Comparison of ENCODE assay signal across 12 cellular contexts in the genomic region with DNA sequence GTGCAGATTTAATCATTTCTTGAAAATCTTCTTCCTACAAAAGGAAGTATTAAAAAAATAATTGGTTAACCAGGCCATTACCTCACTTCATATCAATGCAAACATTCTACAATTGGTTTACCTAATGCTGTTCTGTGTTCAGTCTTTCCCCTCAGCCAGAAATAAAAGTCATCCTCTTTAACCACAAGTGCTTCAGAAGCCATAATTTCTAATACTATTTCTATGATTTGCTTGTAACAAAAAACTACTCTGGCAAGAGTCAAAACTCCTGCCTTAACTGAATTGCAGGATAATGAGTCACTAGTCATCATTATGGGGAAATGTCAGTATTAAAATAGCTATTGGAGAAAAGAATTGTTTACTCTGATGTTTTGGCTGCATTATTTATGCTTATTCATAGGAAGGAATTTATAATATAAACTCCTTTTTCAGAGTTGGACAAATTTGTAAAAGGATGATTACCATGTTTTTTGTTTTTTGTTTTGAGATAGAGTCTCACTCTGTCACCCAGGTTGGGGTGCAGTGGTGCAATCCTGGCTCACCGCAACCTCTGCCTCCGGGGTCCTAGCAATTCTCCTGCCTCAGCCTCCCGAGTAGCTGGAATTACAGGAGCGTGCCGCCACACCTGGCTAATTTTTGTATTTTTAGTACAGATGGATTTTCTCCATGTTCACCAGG. TPM values are rescaled to one million over a fixed set of nuclear protein-coding genes. Genes with fewer than 3 reads are reported as not detected.
A peak's percentile ranks its signal among the peaks of the same experiment; 100 is the strongest.
DNase-seq lines count a peak whose midpoint lies in the region; ATAC-seq, FAIRE-seq and TF ChIP-seq lines count a peak whose summit lies in the region.
"Had no signal": no experiment of that assay in that cellular context is flagged by ENCODE, and none has a peak within 500 bp of the region (broad histone marks: within the 10 kb centered on the region; RNA-seq: fewer than 3 reads in every experiment).

No MANE protein-coding gene starts in this region.

- WGBS in esophagus squamous epithelium, 2 donors, result 80 to 95% methylated on average over 5 of the region's 5 CpGs

- peaks cover 8% of the 10 kb centered on the region for H3K9me3 Mint-ChIP-seq in activated T-cell treated with anti-CD3 and anti-CD28 coated beads, Interleukin-2, amount 50 U/mL, for 24 hours
- H3K9me3 Mint-ChIP-seq: endodermal cell had no signal

- H3K27ac ChIP-seq in esophagus squamous epithelium, result peak overlapping the region; percentile 7 to 73 (median 45)

- peaks cover 0 to 28% (median 0%) of the 10 kb centered on the region in 3 donors for H3K36me3 ChIP-seq in esophagus squamous epithelium

- ATAC-seq in GM21576 (IDR thresholded peaks at IDR 0.05; ENCODE audit: unreplicated experiment), result no peak

- no peaks in the 10 kb centered on the region for H3K4me1 Mint-ChIP-seq in activated T-cell treated with anti-CD3 and anti-CD28 coated beads, Interleukin-2, amount 50 U/mL, for 24 hours (ENCODE audit: low read depth)
- H3K4me1 Mint-ChIP-seq: endodermal cell had no signal

- DNase-seq in Caki2 (ENCODE audit: low read depth), result peak; percentile 63
- DNase-seq in RCC 7860 (ENCODE audit: low spot score), result peak; percentile 87
- no peak for DNase-seq in esophagus squamous epithelium (lab: John Stamatoyannopoulos, UW)
- peak; percentile 22 for DNase-seq in pulmonary artery endothelial cell (ENCODE audit: low read depth, low spot score)
- DNase-seq in NCI-H1092 treated with DMSO at 0.1 percent for 48 hours (lab: John Stamatoyannopoulos, UW), result no peak
- no peak for DNase-seq in NCI-H146 (lab: John Stamatoyannopoulos, UW)
- DNase-seq in activated T-cell treated with anti-CD3 and anti-CD28 coated beads, Interleukin-2, amount 50 U/mL, for 24 hours, result no peak
- DNase-seq: activated gamma-delta T cell, endodermal cell, NCI-H1694 treated with DMSO at 0.1 percent for 48 hours had no signal

- no peak overlapping the region for H3K27ac Mint-ChIP-seq in activated T-cell treated with anti-CD3 and anti-CD28 coated beads, Interleukin-2, amount 50 U/mL, for 24 hours
- H3K27ac Mint-ChIP-seq: endodermal cell had no signal

- TF ChIP-seq CTCF in esophagus squamous epithelium (IDR thresholded peaks at IDR 0.05), result no peak

- no peaks in the 10 kb centered on the region for H3K27me3 ChIP-seq in esophagus squamous epithelium

- H3K27me3 Mint-ChIP-seq in activated T-cell treated with anti-CD3 and anti-CD28 coated beads, Interleukin-2, amount 50 U/mL, for 24 hours, result no peaks in the 10 kb centered on the region

- intact Hi-C loops in esophagus squamous epithelium (cut with DNase I), result no loop called here

- FAIRE-seq in RCC 7860 (lab: Jason Lieb, UNC), result peak; percentile 96
- FAIRE-seq: D721Med had no signal

- no peak overlapping the region for H3K4me3 ChIP-seq in esophagus squamous epithelium

- no peak for TF ChIP-seq POLR2A in esophagus squamous epithelium (IDR thresholded peaks at IDR 0.05)

- peaks cover 72% of the 10 kb centered on the region for H3K36me3 Mint-ChIP-seq in activated T-cell treated with anti-CD3 and anti-CD28 coated beads, Interleukin-2, amount 50 U/mL, for 24 hours (ENCODE audit: low read depth)

- H3K4me3 Mint-ChIP-seq in activated T-cell treated with anti-CD3 and anti-CD28 coated beads, Interleukin-2, amount 50 U/mL, for 24 hours, result no peak overlapping the region
- H3K4me3 Mint-ChIP-seq: endodermal cell had no signal

- peaks cover 0 to 13% (median 0%) of the 10 kb centered on the region in 3 donors for H3K4me1 ChIP-seq in esophagus squamous epithelium

- in situ Hi-C loops in Caki2 (cut with HindIII; ENCODE audit: low pct_unique_long_range_greater_than_20kb, low sequenced_read_pairs), result no loop called here

- H3K9me3 ChIP-seq in esophagus squamous epithelium, result no peaks in the 10 kb centered on the region

RNA-seq across cellular contexts. Expression of gene ODAD2, which starts 55.5 kb away (rescaled TPM):
- total RNA-seq in Caki2 (2014; rRNA removed; shearing (Covaris generic); ENCODE audit: low replicate concordance), result 0.30 TPM in 1 of 2 replicates, not detected in the other
- total RNA-seq in esophagus squamous epithelium (under 1 TPM in 2 of 4 donors, not detected in 2; 0.19 to 0.29 TPM), pulmonary artery endothelial cell (0.20 and 0.32 TPM in 2 replicates)

Comparison
In these comparisons a context has a peak if more than half of its experiments do, and no peak if none do; other contexts are left out.
1. DNase-seq: peak in Caki2 (single experiment), RCC 7860 (single experiment) and pulmonary artery endothelial cell (single experiment); none in esophagus squamous epithelium (single experiment), NCI-H1092 treated with DMSO at 0.1 percent for 48 hours (single experiment), NCI-H146 (single experiment) and activated T-cell treated with anti-CD3 and anti-CD28 coated beads, Interleukin-2, amount 50 U/mL, for 24 hours (single experiment).